ENCODE assay signal across 8 cellular contexts in genomic region chr7:23472974-23473847, GRCh38. TPM values are rescaled to one million over a fixed set of nuclear protein-coding genes. Genes with fewer than 3 reads are reported as not detected.
DNase-seq lines count a peak whose midpoint lies in the region; ATAC-seq, FAIRE-seq and TF ChIP-seq lines count a peak whose summit lies in the region.

No MANE protein-coding gene starts in this region.

- peaks cover 69 to 70% of the 10 kb centered on the region in 2 donors for H3K27me3 Mint-ChIP-seq in CD8-positive, alpha-beta memory T cell
- peaks cover 60% of the 10 kb centered on the region for H3K27me3 Mint-ChIP-seq in T-helper 17 cell

- DNase-seq in CD8-positive, alpha-beta memory T cell, result no peak
- DNase-seq in T-helper 17 cell, result no peak
- no peak for DNase-seq in keratinocyte (ENCODE audit: low read depth, low spot score)
- no peak for DNase-seq in GM10248 (ENCODE audit: extremely low spot score)
- DNase-seq in lower leg skin (ENCODE audit: low spot score in 2 of 2), result no peak
- DNase-seq in cerebellum (ENCODE audit: low spot score), result no peak

- H3K27ac Mint-ChIP-seq in CD8-positive, alpha-beta memory T cell, result peak overlapping the region in 1 of 8 donors; percentile 42
- H3K27ac Mint-ChIP-seq in T-helper 17 cell, result peak overlapping the region; percentile 66

- ATAC-seq in T-helper 17 cell (no peak), GM18861 (IDR thresholded peaks at IDR 0.05; ENCODE audit: unreplicated experiment) (no peak)

- peak overlapping the region; percentile 91 for H3K4me2 ChIP-seq in keratinocyte (ENCODE audit: control insufficient read depth, extremely low read depth, insufficient read depth, low read depth, low read length)

- H3K79me2 ChIP-seq in keratinocyte (ENCODE audit: control insufficient read depth, insufficient read depth, low read length), result peaks cover 13% of the 10 kb centered on the region

- peaks cover 52% of the 10 kb centered on the region for H3K4me1 ChIP-seq in CD8-positive, alpha-beta memory T cell (ENCODE audit: insufficient read depth, low read length)
- H3K4me1 ChIP-seq in HUES64 (ENCODE audit: insufficient read depth, low read length) (peaks cover 32% of the 10 kb centered on the region), keratinocyte (ENCODE audit: control insufficient read depth, extremely low read depth, insufficient read depth, low read length) (peaks cover 9% of the 10 kb centered on the region)

- CTCF ChIA-PET in CD8-positive, alpha-beta memory T cell (lab: Charles Lee), result interaction anchor here (0.6 to 1.5 kb wide), 2 partner anchors 9 to 211 kb away, joined by 3 read pairs; no protein-coding TSS in a partner anchor
- CTCF ChIA-PET in GM10248 (lab: Yijun Ruan, JAX), result interaction anchor here (1.0 to 2.3 kb wide), 7 partner anchors 18 to 200 kb away, joined by 3 to 11 read pairs (median 4); no protein-coding TSS in a partner anchor

- no peaks in the 10 kb centered on the region for H3K9me3 ChIP-seq in CD8-positive, alpha-beta memory T cell (ENCODE audit: low read length)
- H3K9me3 ChIP-seq in HUES64 (ENCODE audit: insufficient read depth, low read depth, low read length) (no peaks in the 10 kb centered on the region), T-helper 17 cell (ENCODE audit: control insufficient read depth, low read length, poor library complexity, severe bottlenecking) (peaks cover 18% of the 10 kb centered on the region), keratinocyte (ENCODE audit: control insufficient read depth, low read depth, low read length) (no peaks in the 10 kb centered on the region)

- POLR2A ChIA-PET in CD8-positive, alpha-beta memory T cell (lab: Charles Lee), result interaction anchor here (0.7 to 1.0 kb wide), 3 partner anchors 20 to 74 kb away, joined by 3 to 5 read pairs (median 5); no protein-coding TSS in a partner anchor
- POLR2A ChIA-PET in GM10248 (lab: Yijun Ruan, JAX), result interaction anchor here (0.7 to 1.0 kb wide), 2 partner anchors 10 to 17 kb away, joined by 4 to 5 read pairs; no protein-coding TSS in a partner anchor

- 3% methylated on average over 16 of the region's 16 CpGs for WGBS in HUES64
- 32 to 34% methylated on average over 16 of the region's 16 CpGs for WGBS in lower leg skin, 2 donors

- H4K20me1 ChIP-seq in keratinocyte (ENCODE audit: control insufficient read depth, extremely low read depth, insufficient read depth, low read length), result no peaks in the 10 kb centered on the region

- no peaks in the 10 kb centered on the region for H3K36me3 Mint-ChIP-seq in CD8-positive, alpha-beta memory T cell
- peaks cover 2% of the 10 kb centered on the region for H3K36me3 Mint-ChIP-seq in T-helper 17 cell (ENCODE audit: low read depth)

- H3K4me3 ChIP-seq in CD8-positive, alpha-beta memory T cell (ENCODE audit: low read length), result no peak overlapping the region
- H3K4me3 ChIP-seq in HUES64 (ENCODE audit: low read length) (peak overlapping the region; percentile 84), keratinocyte (ENCODE audit: control insufficient read depth in 2 of 3, extremely low read depth in 1 of 3, insufficient read depth in 2 of 3, low read depth in 1 of 3, low read length in 3 of 3) (peak overlapping the region in 2 of 3 experiments; percentile 44 to 74), lower leg skin (ENCODE audit: low read depth, poor library complexity, severe bottlenecking) (no peak overlapping the region)

- H3K27me3 ChIP-seq in CD8-positive, alpha-beta memory T cell (ENCODE audit: insufficient read depth, low read length, poor library complexity, severe bottlenecking), result peaks cover 88% of the 10 kb centered on the region
- H3K27me3 ChIP-seq in HUES64 (ENCODE audit: insufficient read depth, low read length) (no peaks in the 10 kb centered on the region), keratinocyte (ENCODE audit: control insufficient read depth, extremely low read depth, insufficient read depth, low read length) (peaks cover 62% of the 10 kb centered on the region)

- peak overlapping the region; percentile 70 for H3K27ac ChIP-seq in CD8-positive, alpha-beta memory T cell (ENCODE audit: low read depth, low read length)
- H3K27ac ChIP-seq in HUES64 (ENCODE audit: low read depth, low read length), result peak overlapping the region; percentile 97
- no peak overlapping the region for H3K27ac ChIP-seq in keratinocyte (ENCODE audit: control insufficient read depth, insufficient read depth, low read length)

- H3K36me3 ChIP-seq in CD8-positive, alpha-beta memory T cell (ENCODE audit: insufficient read depth, low read length), result no peaks in the 10 kb centered on the region
- H3K36me3 ChIP-seq in HUES64 (ENCODE audit: insufficient read depth, low read length) (no peaks in the 10 kb centered on the region), keratinocyte (ENCODE audit: control insufficient read depth in 2 of 2, extremely low read depth in 1 of 2, insufficient read depth in 2 of 2, low read length in 2 of 2) (no peaks in the 10 kb centered on the region)

- FAIRE-seq in keratinocyte (lab: Jason Lieb, UNC), result peak; percentile 36

- TF ChIP-seq POLR2A in lower leg skin (IDR thresholded peaks at IDR 0.05), result no peak

- dilution Hi-C loops in keratinocyte (cut with MboI; ENCODE audit: extremely low pct_ligation_motif_present, low sequenced_read_pairs), result no loop called here

- H3K4me3 Mint-ChIP-seq in CD8-positive, alpha-beta memory T cell, result peak overlapping the region in 5 of 7 donors; percentile 6 to 70 (median 24)
- H3K4me3 Mint-ChIP-seq in T-helper 17 cell, result peak overlapping the region; percentile 67

- peaks cover 10 to 25% (median 21%) of the 10 kb centered on the region in 5 donors for H3K9me3 Mint-ChIP-seq in CD8-positive, alpha-beta memory T cell

- intact Hi-C loops in lower leg skin (cut with DNase I; ENCODE audit: low total_unique reads), result no loop called here

- no peak overlapping the region for H2AFZ ChIP-seq in keratinocyte (ENCODE audit: control insufficient read depth, low read length)

- no peaks in the 10 kb centered on the region for H3K9me1 ChIP-seq in keratinocyte (ENCODE audit: control insufficient read depth, extremely low read depth, insufficient read depth, low read length)

- H3K9ac ChIP-seq in HUES64 (ENCODE audit: low read depth, low read length) (peak overlapping the region; percentile 99), keratinocyte (ENCODE audit: control insufficient read depth, extremely low read depth, insufficient read depth, low read length) (peak overlapping the region; percentile 74)

- peaks cover 27 to 36% (median 27%) of the 10 kb centered on the region in 3 donors for H3K4me1 Mint-ChIP-seq in CD8-positive, alpha-beta memory T cell
- peaks cover 25% of the 10 kb centered on the region for H3K4me1 Mint-ChIP-seq in T-helper 17 cell

- TF ChIP-seq CTCF in keratinocyte (optimal IDR thresholded peaks at IDR 0.05 in 1 of 3, IDR thresholded peaks at IDR 0.05 in 1 of 3, conservative IDR thresholded peaks at IDR 0.05 in 1 of 3; ENCODE audit: extremely low read depth in 1 of 3, insufficient read depth in 2 of 3, low read length in 3 of 3) (no peak), GM10248 (IDR thresholded peaks at IDR 0.05; ENCODE audit: control extremely low read depth, extremely low read depth, low read depth, missing control alignments) (no peak), lower leg skin (IDR thresholded peaks at IDR 0.05) (no peak)

RNA-seq across cellular contexts. Expression of gene IGF2BP3, which starts 2.9 kb away (rescaled TPM):
- under 1 TPM; 0.04 to 0.13 TPM for total RNA-seq in CD8-positive, alpha-beta memory T cell
- polyA plus RNA-seq in CD8-positive, alpha-beta memory T cell, result 0.15 TPM
- polyA plus RNA-seq in HUES64 (2013, experiment 1 of 2), result 83.9 TPM
- polyA plus RNA-seq in HUES64 (2013, experiment 2 of 2), result 103 TPM
- total RNA-seq in T-helper 17 cell (10 to 100 TPM in 1 of 2 donors, 1 to 10 TPM in 1; 1.4 to 11.0 TPM), lower leg skin (under 1 TPM in 1 of 4 donors, not detected in 3; 0.15 TPM), cerebellum (52.7 TPM)
- 13.8 to 22.3 TPM (median 18.9 TPM) in 3 replicates for polyA plus RNA-seq in keratinocyte
- polyA plus RNA-seq in keratinocyte (2011; ENCODE audit: low read depth), result 10.3 TPM
- 13.8 and 24.9 TPM in 2 replicates for polyA plus RNA-seq in keratinocyte (2011; cell fraction: cytosol; rRNA removed)
- polyA plus RNA-seq in keratinocyte (2011; cell fraction: nucleus; rRNA removed), result 37.7 and 39.3 TPM in 2 replicates
- polyA plus RNA-seq in keratinocyte (2012; ENCODE audit: low replicate concordance), result 9.0 and 12.3 TPM in 2 replicates
- polyA minus RNA-seq in keratinocyte, result 19.7 to 35.3 TPM (median 34.1 TPM) in 3 replicates
- polyA minus RNA-seq in keratinocyte (2011; cell fraction: cytosol; rRNA and poly(A)+ RNA removed), result 24.7 TPM
- 29.8 and 57.0 TPM in 2 replicates for polyA minus RNA-seq in keratinocyte (2011; cell fraction: nucleus; rRNA and poly(A)+ RNA removed)

RNA-seq across cellular contexts. Expression of gene TRA2A, which starts 58.6 kb away (rescaled TPM):
- 10 to 100 TPM; 82.5 to 87.6 TPM for total RNA-seq in CD8-positive, alpha-beta memory T cell
- polyA plus RNA-seq in CD8-positive, alpha-beta memory T cell, result 37.1 TPM
- polyA plus RNA-seq in HUES64 (2013, experiment 1 of 2), result 87.6 TPM
- polyA plus RNA-seq in HUES64 (2013, experiment 2 of 2), result 88.6 TPM
- 100 to 1,000 TPM; 249 to 285 TPM for total RNA-seq in T-helper 17 cell
- 62.4 to 92.6 TPM (median 71.6 TPM) in 3 replicates for polyA plus RNA-seq in keratinocyte
- 113 TPM for polyA plus RNA-seq in keratinocyte (2011; ENCODE audit: low read depth)
- 34.8 and 69.6 TPM in 2 replicates for polyA plus RNA-seq in keratinocyte (2011; cell fraction: cytosol; rRNA removed)
- polyA plus RNA-seq in keratinocyte (2011; cell fraction: nucleus; rRNA removed), result 113 and 123 TPM in 2 replicates
- 35.5 and 49.7 TPM in 2 replicates for polyA plus RNA-seq in keratinocyte (2012; ENCODE audit: low replicate concordance)
- polyA minus RNA-seq in keratinocyte, result 42.3 to 64.0 TPM (median 46.6 TPM) in 3 replicates
- 49.3 TPM for polyA minus RNA-seq in keratinocyte (2011; cell fraction: cytosol; rRNA and poly(A)+ RNA removed)
- polyA minus RNA-seq in keratinocyte (2011; cell fraction: nucleus; rRNA and poly(A)+ RNA removed), result 31.1 and 54.8 TPM in 2 replicates
- total RNA-seq in lower leg skin, result 10 to 100 TPM; 24.6 to 37.9 (median 29.5) TPM
- 71.3 TPM for total RNA-seq in cerebellum

Comparison
In these comparisons a context has a peak if more than half of its experiments do, and no peak if none do; other contexts are left out.
1. H3K4me3 ChIP-seq: peak in HUES64 (single experiment) and keratinocyte (2 of 3); none in CD8-positive, alpha-beta memory T cell (single experiment) and lower leg skin (single experiment).